Comparison of ENCODE assay signal across 8 cellular contexts in the genomic region with DNA sequence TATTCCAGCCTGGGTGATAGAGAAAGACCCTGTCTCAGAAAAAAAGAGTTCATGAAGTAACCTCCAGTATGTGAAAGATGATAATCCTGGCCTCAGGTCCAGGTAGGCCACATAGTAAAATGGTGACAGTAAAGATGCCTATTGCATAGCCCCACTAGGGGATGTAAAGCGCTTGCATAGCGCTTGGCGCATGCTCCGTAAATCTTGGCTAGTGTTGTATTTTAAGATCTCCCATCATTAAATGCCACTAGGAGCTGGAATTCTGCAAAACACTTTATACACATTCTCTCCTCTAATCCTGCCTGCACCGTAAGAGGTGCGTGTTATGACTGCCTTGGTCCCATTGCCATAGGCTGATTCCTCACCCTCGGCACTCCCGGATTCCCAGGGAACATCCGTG.
"Had no signal": no experiment of that assay in that cellular context is flagged by ENCODE, and none has a peak within 500 bp of the region (broad histone marks: within the 10 kb centered on the region; RNA-seq: fewer than 3 reads in every experiment).

No MANE protein-coding gene starts in this region.

- H3K9me3 Mint-ChIP-seq: HFFc6 had no signal

- DNase-seq: GM23248, HFFc6, KG1 had no signal

- FAIRE-seq: HepG2 had no signal

- H3K27ac Mint-ChIP-seq: HFFc6, IgD-negative memory B cell had no signal

- H3K36me3 ChIP-seq: HAP-1 had no signal

- H2AFZ ChIP-seq: GM23248 had no signal

- H3K4me1 ChIP-seq: HAP-1 had no signal

- H3K9ac ChIP-seq: GM23248 had no signal

- H3K4me3 Mint-ChIP-seq: HFFc6, IgD-negative memory B cell had no signal

- H3K36me3 Mint-ChIP-seq: IgD-negative memory B cell had no signal

- H3K27ac ChIP-seq: GM23248, HL-60 had no signal

- H3K9me3 ChIP-seq: HAP-1 had no signal

- ATAC-seq: HCT116, HepG2 had no signal

- H3K4me1 Mint-ChIP-seq: IgD-negative memory B cell had no signal

- H3K4me3 ChIP-seq: GM23248, HAP-1 had no signal
